In genomic region chr1:48776400-48777218, GRCh38 we compare ENCODE assay signal across 8 cellular contexts. TPM values are rescaled to one million over a fixed set of nuclear protein-coding genes. Genes with fewer than 3 reads are reported as not detected.
DNase-seq lines count a peak whose midpoint lies in the region; ATAC-seq, FAIRE-seq and TF ChIP-seq lines count a peak whose summit lies in the region.

Gene BEND5 (minus strand): TSS chr1:48776891. CDS start chr1:48776831, 60 bp downstream.

- no peaks in the 10 kb centered on the region for H3K36me3 Mint-ChIP-seq in astrocyte (ENCODE audit: low read depth, unreplicated experiment)

- H3K4me1 ChIP-seq in HUES64 (ENCODE audit: insufficient read depth, low read length) (no peaks in the 10 kb centered on the region), astrocyte (ENCODE audit: insufficient read depth, low read length) (peaks cover 3% of the 10 kb centered on the region), iPS-18a (ENCODE audit: control insufficient read depth, low read depth, low read length) (peaks cover 10% of the 10 kb centered on the region), skeletal muscle satellite cell (ENCODE audit: control insufficient read depth, insufficient read depth, low read length) (no peaks in the 10 kb centered on the region)

- H3K27me3 ChIP-seq in HUES64 (ENCODE audit: insufficient read depth, low read length): no peaks in the 10 kb centered on the region
- H3K27me3 ChIP-seq in astrocyte (ENCODE audit: insufficient read depth, low read length): no peaks in the 10 kb centered on the region
- peaks cover 7% of the 10 kb centered on the region for H3K27me3 ChIP-seq in iPS-18a (ENCODE audit: control insufficient read depth, insufficient read depth, low read length)
- peaks cover 16% of the 10 kb centered on the region for H3K27me3 ChIP-seq in skeletal muscle satellite cell (ENCODE audit: control insufficient read depth, insufficient read depth, low read length)

- H3K27ac ChIP-seq in C4-2B (peak within 1 kb of the TSS; percentile 3; the same call in 1 of the 2 replicates), HUES64 (ENCODE audit: low read depth, low read length) (peak within 1 kb of the TSS; percentile 32; the same call in 1 of the 2 replicates), SK-N-MC (no peak within 1 kb of the TSS), astrocyte (ENCODE audit: low read depth, low read length) (no peak within 1 kb of the TSS), iPS-18a (ENCODE audit: low read length) (no peak within 1 kb of the TSS)

- H3K4me3 ChIP-seq in HUES64 (ENCODE audit: low read length) (peak within 1 kb of the TSS; percentile 100), SK-N-MC (peak within 1 kb of the TSS; percentile 86), astrocyte (ENCODE audit: insufficient read depth, low read depth, low read length) (peak within 1 kb of the TSS; percentile 65), iPS-18a (ENCODE audit: low read length) (peak within 1 kb of the TSS; percentile 92), skeletal muscle satellite cell (ENCODE audit: low read length) (peak within 1 kb of the TSS; percentile 68)

- H3K36me3 ChIP-seq in HUES64 (ENCODE audit: insufficient read depth, low read length) (peaks cover 12% of the 10 kb centered on the region; the same call in 1 of the 2 replicates), SK-N-MC (ENCODE audit: insufficient read depth, low read length) (peaks cover 6% of the 10 kb centered on the region), astrocyte (ENCODE audit: insufficient read depth, low read length) (no peaks in the 10 kb centered on the region), iPS-18a (ENCODE audit: control insufficient read depth, low read depth, low read length) (no peaks in the 10 kb centered on the region), skeletal muscle satellite cell (ENCODE audit: insufficient read depth, low read length) (no peaks in the 10 kb centered on the region)

- WGBS in HUES64: under 1% methylated on average over 71 of the region's 72 CpGs

- H3K4me1 Mint-ChIP-seq in astrocyte (ENCODE audit: low read depth, unreplicated experiment): peaks cover 4% of the 10 kb centered on the region

- H3K4me2 ChIP-seq in astrocyte (ENCODE audit: low read length): peak within 1 kb of the TSS; percentile 94
- H3K4me2 ChIP-seq in skeletal muscle satellite cell (ENCODE audit: low read length): peak within 1 kb of the TSS; percentile 85

- TF ChIP-seq CTCF in C4-2B (conservative IDR thresholded peaks at IDR 0.05) (no peak), astrocyte (IDR thresholded peaks at IDR 0.05; ENCODE audit: insufficient read depth, low read depth, low read length) (no peak)

- H3K27ac Mint-ChIP-seq in astrocyte (ENCODE audit: unreplicated experiment): no peak within 1 kb of the TSS

- no peak for ATAC-seq in GM18909 (IDR thresholded peaks at IDR 0.05; ENCODE audit: poor library complexity, unreplicated experiment)

- peaks cover 33% of the 10 kb centered on the region for H3K27me3 Mint-ChIP-seq in astrocyte (ENCODE audit: low read depth, unreplicated experiment)

- H3K4me3 Mint-ChIP-seq in astrocyte (ENCODE audit: unreplicated experiment): peak within 1 kb of the TSS; percentile 90

- no peaks in the 10 kb centered on the region for H4K20me1 ChIP-seq in astrocyte (ENCODE audit: insufficient read depth, low read length)

- peaks cover 4% of the 10 kb centered on the region for H3K9me3 Mint-ChIP-seq in astrocyte (ENCODE audit: unreplicated experiment)

- DNase-seq in SK-N-MC (ENCODE audit: low read depth, low spot score) (peak; percentile 5), astrocyte (ENCODE audit: low read depth) (peak; percentile 39), AG08396 (ENCODE audit: low spot score) (no peak)

- H3K9ac ChIP-seq in HUES64 (ENCODE audit: low read depth, low read length): peak within 1 kb of the TSS; percentile 80
- peak within 1 kb of the TSS; percentile 73 for H3K9ac ChIP-seq in SK-N-MC (ENCODE audit: insufficient read length)
- H3K9ac ChIP-seq in astrocyte (ENCODE audit: low read length): peak within 1 kb of the TSS; percentile 53
- peak within 1 kb of the TSS; percentile 58 for H3K9ac ChIP-seq in iPS-18a (ENCODE audit: low read length)
- H3K9ac ChIP-seq in skeletal muscle satellite cell (ENCODE audit: low read depth, low read length): peak within 1 kb of the TSS; percentile 25

- no peak for FAIRE-seq in astrocyte (lab: Jason Lieb, UNC)

- H2AFZ ChIP-seq in astrocyte (ENCODE audit: low read depth, low read length): peak within 1 kb of the TSS; percentile 80

- H3K79me2 ChIP-seq in astrocyte (ENCODE audit: insufficient read depth, low read length): no peaks in the 10 kb centered on the region

- H3K9me3 ChIP-seq in HUES64 (ENCODE audit: insufficient read depth, low read depth, low read length) (no peaks in the 10 kb centered on the region), SK-N-MC (ENCODE audit: low read depth, low read length) (no peaks in the 10 kb centered on the region), astrocyte (ENCODE audit: insufficient read depth, low read depth, low read length) (no peaks in the 10 kb centered on the region), iPS-18a (ENCODE audit: control insufficient read depth, low read depth, low read length) (no peaks in the 10 kb centered on the region), skeletal muscle satellite cell (replicated peaks; ENCODE audit: low read length) (no peaks in the 10 kb centered on the region)

RNA-seq across cellular contexts. Expression of gene BEND5, which starts in this region (rescaled TPM):
- 8.4 TPM for polyA plus RNA-seq in HUES64 (2013, experiment 1 of 2)
- polyA plus RNA-seq in HUES64 (2013, experiment 2 of 2): 17.8 TPM
- total RNA-seq in astrocyte: 1.4 and 2.7 TPM in 2 replicates
- total RNA-seq in skeletal muscle satellite cell (2012; rRNA removed): 0.22 and 0.51 TPM in 2 replicates

Comparison
In these comparisons a context has a peak if more than half of its experiments do, and no peak if none do; other contexts are left out.
1. H3K27ac ChIP-seq: peak in C4-2B (single experiment) and HUES64 (single experiment); none in SK-N-MC (single experiment), astrocyte (single experiment) and iPS-18a (single experiment).
2. H3K9ac ChIP-seq: peak in every context shown above with its lines; median percentile 80 in HUES64; 73 in SK-N-MC; 58 in iPS-18a; 53 in astrocyte; 25 in skeletal muscle satellite cell.
3. Peak in every context shown above with its lines, with median percentiles within 50 percentile points of each other: H3K4me3 ChIP-seq.